1 cellular context compared by ENCODE assay signal in the genomic region with DNA sequence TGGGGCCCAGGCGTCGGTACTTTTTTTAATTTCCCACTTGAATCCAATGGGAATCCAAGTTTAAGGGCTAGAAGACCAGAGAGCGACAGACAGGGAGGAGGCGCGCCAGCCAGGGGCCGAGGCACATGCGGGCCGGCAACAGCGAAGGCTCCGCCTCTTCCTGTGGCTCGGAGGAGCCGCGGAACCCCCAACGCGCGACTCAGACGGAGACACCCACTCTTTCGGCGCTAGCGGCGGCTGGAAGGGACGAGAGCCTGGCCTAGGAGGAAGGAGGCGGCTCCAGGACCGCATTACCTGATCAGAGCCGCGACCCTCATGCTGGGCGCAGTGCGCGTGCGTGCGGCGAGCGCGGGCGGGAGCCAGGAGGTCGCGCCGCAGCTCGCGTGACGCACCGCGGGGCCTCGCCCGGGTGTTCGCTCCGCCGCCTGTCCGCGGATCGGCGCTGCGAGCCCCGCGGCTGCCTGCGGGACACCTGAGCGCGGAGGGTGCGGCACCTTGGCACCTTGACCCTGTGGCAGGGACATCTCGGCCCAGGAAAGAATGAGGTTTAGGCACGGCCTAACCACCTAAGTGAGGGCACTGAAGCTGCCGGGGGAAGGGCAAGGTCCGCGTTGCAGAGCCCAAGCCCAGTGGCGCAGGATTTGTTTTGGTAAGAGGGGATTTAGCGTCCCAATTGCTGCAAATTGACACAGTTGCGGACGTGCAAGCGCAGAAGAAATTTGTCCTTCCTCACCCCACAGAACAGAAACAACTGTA.
TF ChIP-seq lines count a peak whose summit lies in the region.

A gene with protein sequence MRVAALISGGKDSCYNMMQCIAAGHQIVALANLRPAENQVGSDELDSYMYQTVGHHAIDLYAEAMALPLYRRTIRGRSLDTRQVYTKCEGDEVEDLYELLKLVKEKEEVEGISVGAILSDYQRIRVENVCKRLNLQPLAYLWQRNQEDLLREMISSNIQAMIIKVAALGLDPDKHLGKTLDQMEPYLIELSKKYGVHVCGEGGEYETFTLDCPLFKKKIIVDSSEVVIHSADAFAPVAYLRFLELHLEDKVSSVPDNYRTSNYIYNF (minus strand): TSS at position 341 of the 756 bp plus-strand sequence. CDS start 24 bp downstream, at position 317.

TF ChIP-seq in K562, 482 proteins besides CTCF, POLR2A, EP300 and RAD21 (continued from another document and continues in another):
- TF ChIP-seq, protein P1, sequence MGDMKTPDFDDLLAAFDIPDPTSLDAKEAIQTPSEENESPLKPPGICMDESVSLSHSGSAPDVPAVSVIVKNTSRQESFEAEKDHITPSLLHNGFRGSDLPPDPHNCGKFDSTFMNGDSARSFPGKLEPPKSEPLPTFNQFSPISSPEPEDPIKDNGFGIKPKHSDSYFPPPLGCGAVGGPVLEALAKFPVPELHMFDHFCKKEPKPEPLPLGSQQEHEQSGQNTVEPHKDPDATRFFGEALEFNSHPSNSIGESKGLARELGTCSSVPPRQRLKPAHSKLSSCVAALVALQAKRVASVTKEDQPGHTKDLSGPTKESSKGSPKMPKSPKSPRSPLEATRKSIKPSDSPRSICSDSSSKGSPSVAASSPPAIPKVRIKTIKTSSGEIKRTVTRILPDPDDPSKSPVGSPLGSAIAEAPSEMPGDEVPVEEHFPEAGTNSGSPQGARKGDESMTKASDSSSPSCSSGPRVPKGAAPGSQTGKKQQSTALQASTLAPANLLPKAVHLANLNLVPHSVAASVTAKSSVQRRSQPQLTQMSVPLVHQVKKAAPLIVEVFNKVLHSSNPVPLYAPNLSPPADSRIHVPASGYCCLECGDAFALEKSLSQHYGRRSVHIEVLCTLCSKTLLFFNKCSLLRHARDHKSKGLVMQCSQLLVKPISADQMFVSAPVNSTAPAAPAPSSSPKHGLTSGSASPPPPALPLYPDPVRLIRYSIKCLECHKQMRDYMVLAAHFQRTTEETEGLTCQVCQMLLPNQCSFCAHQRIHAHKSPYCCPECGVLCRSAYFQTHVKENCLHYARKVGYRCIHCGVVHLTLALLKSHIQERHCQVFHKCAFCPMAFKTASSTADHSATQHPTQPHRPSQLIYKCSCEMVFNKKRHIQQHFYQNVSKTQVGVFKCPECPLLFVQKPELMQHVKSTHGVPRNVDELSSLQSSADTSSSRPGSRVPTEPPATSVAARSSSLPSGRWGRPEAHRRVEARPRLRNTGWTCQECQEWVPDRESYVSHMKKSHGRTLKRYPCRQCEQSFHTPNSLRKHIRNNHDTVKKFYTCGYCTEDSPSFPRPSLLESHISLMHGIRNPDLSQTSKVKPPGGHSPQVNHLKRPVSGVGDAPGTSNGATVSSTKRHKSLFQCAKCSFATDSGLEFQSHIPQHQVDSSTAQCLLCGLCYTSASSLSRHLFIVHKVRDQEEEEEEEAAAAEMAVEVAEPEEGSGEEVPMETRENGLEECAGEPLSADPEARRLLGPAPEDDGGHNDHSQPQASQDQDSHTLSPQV (IDR thresholded peaks at IDR 0.05), result peak; percentile 56; the same call in 1 of the 2 replicates
- TF ChIP-seq TRIM24 (IDR thresholded peaks at IDR 0.05) (no peak), DPF2 (IDR thresholded peaks at IDR 0.05) (no peak), SETDB1 (IDR thresholded peaks at IDR 0.05; ENCODE audit: low read length) (no peak), CBFA2T2 (conservative IDR thresholded peaks at IDR 0.05) (no peak), PML (IDR thresholded peaks at IDR 0.05; ENCODE audit: low read length) (no peak; the same call in 1 of the 2 replicates), RFX5 (IDR thresholded peaks at IDR 0.05; ENCODE audit: low read depth, low read length) (no peak), CCAR2 (IDR thresholded peaks at IDR 0.05; ENCODE audit: low read depth, low read length) (no peak), FOXA3 (CRISPR knock-in tag; conservative IDR thresholded peaks at IDR 0.05 in 1 of 2, IDR thresholded peaks at IDR 0.05 in 1 of 2) (0 out of 4 replicates have a peak, but pooled peaks of 1 of the 2 experiments have one; percentile 62), BCL6 (CRISPR knock-in tag; IDR thresholded peaks at IDR 0.05) (no peak), BRD4 (IDR thresholded peaks at IDR 0.05) (0 out of 2 replicates have a peak, but pooled peaks have one; percentile 14), SRF (CRISPR knock-in tag; IDR thresholded peaks at IDR 0.05) (0 out of 4 replicates have a peak, but pooled peaks of 1 of the 2 experiments have one; percentile 29), RBFOX2 (IDR thresholded peaks at IDR 0.05; ENCODE audit: low read depth, low read length) (peak; percentile 99), NFRKB (IDR thresholded peaks at IDR 0.05; ENCODE audit: low read depth) (0 out of 2 replicates have a peak, but pooled peaks have one; percentile 63), ZNF12 (CRISPR knock-in tag; IDR thresholded peaks at IDR 0.05) (no peak), ZKSCAN1 (IDR thresholded peaks at IDR 0.05; ENCODE audit: low read depth, low read length) (0 out of 2 replicates have a peak, but pooled peaks have one; percentile 7), ZNF316 (IDR thresholded peaks at IDR 0.05) (no peak), KDM5B (IDR thresholded peaks at IDR 0.05; ENCODE audit: insufficient replicate concordance, low read depth, low read length) (peak; percentile 78), STAT5A (IDR thresholded peaks at IDR 0.05; ENCODE audit: borderline replicate concordance, low read length) (no peak), KLF1 (tag; IDR thresholded peaks at IDR 0.05) (peak; percentile 60), ZNF589 (CRISPR knock-in tag; IDR thresholded peaks at IDR 0.05; ENCODE audit: low read depth) (peak; percentile 79; the same call in 1 of the 2 replicates), ZNF57 (CRISPR knock-in tag; IDR thresholded peaks at IDR 0.05) (no peak), DACH1 (IDR thresholded peaks at IDR 0.05; ENCODE audit: partially characterized antibody) (peak; percentile 83), HDAC8 (tag; IDR thresholded peaks at IDR 0.05) (peak; percentile 83; the same call in 1 of the 2 replicates), ZNF224 (CRISPR knock-in tag; IDR thresholded peaks at IDR 0.05) (no peak), ZNF354B (CRISPR knock-in tag; IDR thresholded peaks at IDR 0.05) (no peak), GABPA (tag; conservative IDR thresholded peaks at IDR 0.05; ENCODE audit: low read depth) (peak; percentile 85), ETS2 (tag; IDR thresholded peaks at IDR 0.05; ENCODE audit: borderline replicate concordance, poor library complexity, severe bottlenecking) (no peak), RBM25 (IDR thresholded peaks at IDR 0.05; ENCODE audit: low read depth, low read length, severe bottlenecking) (no peak), LEF1 (IDR thresholded peaks at IDR 0.05) (no peak), ZNF165 (CRISPR knock-in tag; IDR thresholded peaks at IDR 0.05; ENCODE audit: borderline replicate concordance) (no peak)
- TF ChIP-seq, protein P2, sequence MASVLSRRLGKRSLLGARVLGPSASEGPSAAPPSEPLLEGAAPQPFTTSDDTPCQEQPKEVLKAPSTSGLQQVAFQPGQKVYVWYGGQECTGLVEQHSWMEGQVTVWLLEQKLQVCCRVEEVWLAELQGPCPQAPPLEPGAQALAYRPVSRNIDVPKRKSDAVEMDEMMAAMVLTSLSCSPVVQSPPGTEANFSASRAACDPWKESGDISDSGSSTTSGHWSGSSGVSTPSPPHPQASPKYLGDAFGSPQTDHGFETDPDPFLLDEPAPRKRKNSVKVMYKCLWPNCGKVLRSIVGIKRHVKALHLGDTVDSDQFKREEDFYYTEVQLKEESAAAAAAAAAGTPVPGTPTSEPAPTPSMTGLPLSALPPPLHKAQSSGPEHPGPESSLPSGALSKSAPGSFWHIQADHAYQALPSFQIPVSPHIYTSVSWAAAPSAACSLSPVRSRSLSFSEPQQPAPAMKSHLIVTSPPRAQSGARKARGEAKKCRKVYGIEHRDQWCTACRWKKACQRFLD (CRISPR knock-in tag; IDR thresholded peaks at IDR 0.05), result peak; percentile 80; the same call in 1 of the 2 replicates
- TF ChIP-seq, protein P3, sequence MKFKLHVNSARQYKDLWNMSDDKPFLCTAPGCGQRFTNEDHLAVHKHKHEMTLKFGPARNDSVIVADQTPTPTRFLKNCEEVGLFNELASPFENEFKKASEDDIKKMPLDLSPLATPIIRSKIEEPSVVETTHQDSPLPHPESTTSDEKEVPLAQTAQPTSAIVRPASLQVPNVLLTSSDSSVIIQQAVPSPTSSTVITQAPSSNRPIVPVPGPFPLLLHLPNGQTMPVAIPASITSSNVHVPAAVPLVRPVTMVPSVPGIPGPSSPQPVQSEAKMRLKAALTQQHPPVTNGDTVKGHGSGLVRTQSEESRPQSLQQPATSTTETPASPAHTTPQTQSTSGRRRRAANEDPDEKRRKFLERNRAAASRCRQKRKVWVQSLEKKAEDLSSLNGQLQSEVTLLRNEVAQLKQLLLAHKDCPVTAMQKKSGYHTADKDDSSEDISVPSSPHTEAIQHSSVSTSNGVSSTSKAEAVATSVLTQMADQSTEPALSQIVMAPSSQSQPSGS (CRISPR knock-in tag; IDR thresholded peaks at IDR 0.05), result no peak
- TF ChIP-seq, protein P4, sequence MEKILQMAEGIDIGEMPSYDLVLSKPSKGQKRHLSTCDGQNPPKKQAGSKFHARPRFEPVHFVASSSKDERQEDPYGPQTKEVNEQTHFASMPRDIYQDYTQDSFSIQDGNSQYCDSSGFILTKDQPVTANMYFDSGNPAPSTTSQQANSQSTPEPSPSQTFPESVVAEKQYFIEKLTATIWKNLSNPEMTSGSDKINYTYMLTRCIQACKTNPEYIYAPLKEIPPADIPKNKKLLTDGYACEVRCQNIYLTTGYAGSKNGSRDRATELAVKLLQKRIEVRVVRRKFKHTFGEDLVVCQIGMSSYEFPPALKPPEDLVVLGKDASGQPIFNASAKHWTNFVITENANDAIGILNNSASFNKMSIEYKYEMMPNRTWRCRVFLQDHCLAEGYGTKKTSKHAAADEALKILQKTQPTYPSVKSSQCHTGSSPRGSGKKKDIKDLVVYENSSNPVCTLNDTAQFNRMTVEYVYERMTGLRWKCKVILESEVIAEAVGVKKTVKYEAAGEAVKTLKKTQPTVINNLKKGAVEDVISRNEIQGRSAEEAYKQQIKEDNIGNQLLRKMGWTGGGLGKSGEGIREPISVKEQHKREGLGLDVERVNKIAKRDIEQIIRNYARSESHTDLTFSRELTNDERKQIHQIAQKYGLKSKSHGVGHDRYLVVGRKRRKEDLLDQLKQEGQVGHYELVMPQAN (IDR thresholded peaks at IDR 0.05; ENCODE audit: borderline replicate concordance), result peak; percentile 23; the same call in 1 of the 2 replicates
- TF ChIP-seq, protein P5, sequence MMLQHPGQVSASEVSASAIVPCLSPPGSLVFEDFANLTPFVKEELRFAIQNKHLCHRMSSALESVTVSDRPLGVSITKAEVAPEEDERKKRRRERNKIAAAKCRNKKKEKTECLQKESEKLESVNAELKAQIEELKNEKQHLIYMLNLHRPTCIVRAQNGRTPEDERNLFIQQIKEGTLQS (IDR thresholded peaks at IDR 0.05), result no peak
- TF ChIP-seq, protein P5 (CRISPR knock-in tag; conservative IDR thresholded peaks at IDR 0.05), result no peak
- TF ChIP-seq, protein P6, sequence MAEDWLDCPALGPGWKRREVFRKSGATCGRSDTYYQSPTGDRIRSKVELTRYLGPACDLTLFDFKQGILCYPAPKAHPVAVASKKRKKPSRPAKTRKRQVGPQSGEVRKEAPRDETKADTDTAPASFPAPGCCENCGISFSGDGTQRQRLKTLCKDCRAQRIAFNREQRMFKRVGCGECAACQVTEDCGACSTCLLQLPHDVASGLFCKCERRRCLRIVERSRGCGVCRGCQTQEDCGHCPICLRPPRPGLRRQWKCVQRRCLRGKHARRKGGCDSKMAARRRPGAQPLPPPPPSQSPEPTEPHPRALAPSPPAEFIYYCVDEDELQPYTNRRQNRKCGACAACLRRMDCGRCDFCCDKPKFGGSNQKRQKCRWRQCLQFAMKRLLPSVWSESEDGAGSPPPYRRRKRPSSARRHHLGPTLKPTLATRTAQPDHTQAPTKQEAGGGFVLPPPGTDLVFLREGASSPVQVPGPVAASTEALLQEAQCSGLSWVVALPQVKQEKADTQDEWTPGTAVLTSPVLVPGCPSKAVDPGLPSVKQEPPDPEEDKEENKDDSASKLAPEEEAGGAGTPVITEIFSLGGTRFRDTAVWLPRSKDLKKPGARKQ (CRISPR knock-in tag; IDR thresholded peaks at IDR 0.05), result no peak
- TF ChIP-seq, protein P7, sequence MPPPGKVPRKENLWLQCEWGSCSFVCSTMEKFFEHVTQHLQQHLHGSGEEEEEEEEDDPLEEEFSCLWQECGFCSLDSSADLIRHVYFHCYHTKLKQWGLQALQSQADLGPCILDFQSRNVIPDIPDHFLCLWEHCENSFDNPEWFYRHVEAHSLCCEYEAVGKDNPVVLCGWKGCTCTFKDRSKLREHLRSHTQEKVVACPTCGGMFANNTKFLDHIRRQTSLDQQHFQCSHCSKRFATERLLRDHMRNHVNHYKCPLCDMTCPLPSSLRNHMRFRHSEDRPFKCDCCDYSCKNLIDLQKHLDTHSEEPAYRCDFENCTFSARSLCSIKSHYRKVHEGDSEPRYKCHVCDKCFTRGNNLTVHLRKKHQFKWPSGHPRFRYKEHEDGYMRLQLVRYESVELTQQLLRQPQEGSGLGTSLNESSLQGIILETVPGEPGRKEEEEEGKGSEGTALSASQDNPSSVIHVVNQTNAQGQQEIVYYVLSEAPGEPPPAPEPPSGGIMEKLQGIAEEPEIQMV (tag; conservative IDR thresholded peaks at IDR 0.05; ENCODE audit: low read depth), result peak; percentile 40; the same call in 1 of the 2 replicates
- TF ChIP-seq, protein P8, sequence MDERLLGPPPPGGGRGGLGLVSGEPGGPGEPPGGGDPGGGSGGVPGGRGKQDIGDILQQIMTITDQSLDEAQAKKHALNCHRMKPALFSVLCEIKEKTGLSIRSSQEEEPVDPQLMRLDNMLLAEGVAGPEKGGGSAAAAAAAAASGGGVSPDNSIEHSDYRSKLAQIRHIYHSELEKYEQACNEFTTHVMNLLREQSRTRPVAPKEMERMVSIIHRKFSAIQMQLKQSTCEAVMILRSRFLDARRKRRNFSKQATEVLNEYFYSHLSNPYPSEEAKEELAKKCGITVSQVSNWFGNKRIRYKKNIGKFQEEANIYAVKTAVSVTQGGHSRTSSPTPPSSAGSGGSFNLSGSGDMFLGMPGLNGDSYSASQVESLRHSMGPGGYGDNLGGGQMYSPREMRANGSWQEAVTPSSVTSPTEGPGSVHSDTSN (CRISPR knock-in tag; IDR thresholded peaks at IDR 0.05; ENCODE audit: low read depth), result no peak
- TF ChIP-seq, protein P8 (tag; conservative IDR thresholded peaks at IDR 0.05; ENCODE audit: low read depth), result no peak
